Comparison of ENCODE assay signal across 8 cellular contexts in the genomic region with DNA sequence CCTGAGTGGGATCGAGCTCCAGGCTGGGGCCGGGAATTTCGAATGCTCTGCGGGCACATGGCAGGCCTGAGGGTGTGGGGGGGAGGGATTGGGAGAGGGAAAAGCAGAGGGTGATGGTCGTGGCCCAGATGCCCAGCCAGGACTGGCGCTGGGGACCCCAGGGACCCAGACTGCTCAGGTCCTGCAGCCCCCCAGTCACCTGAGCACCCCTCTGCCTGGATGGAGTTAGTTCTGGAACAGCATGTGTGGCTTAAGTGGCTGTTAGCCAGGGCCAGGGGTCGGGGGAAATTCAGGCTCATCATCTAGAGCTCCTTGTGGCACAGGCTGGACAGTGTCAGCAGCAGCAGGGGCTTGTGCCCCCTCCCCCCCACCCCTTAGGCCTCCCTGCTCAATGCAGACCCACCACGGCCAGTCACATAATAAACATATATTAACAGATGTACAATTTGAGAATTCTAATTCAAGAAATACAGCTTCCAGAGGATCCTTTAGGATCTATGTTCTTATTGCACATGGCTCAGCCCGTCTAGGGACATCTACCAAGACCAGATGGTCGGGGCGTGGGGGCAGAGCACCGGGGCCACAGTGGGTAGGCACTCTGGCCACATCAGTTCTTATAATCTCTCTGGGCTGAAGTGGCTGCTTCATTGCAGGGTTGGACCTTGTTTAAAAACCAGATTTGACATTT. TPM values are rescaled to one million over a fixed set of nuclear protein-coding genes. Genes with fewer than 3 reads are reported as not detected.
A peak's percentile ranks its signal among the peaks of the same experiment; 100 is the strongest.
DNase-seq lines count a peak whose midpoint lies in the region; ATAC-seq lines count a peak whose summit lies in the region.

No MANE protein-coding gene starts in this region.

- peaks cover 78% of the 10 kb centered on the region for H3K4me1 Mint-ChIP-seq in T-helper 1 cell treated with Interleukin-12 subunit alpha and Interleukin-12 subunit beta and Interleukin-4 antibody, amounts not matched to agents 30 μg/mL and 1 μg/mL, for 36 hours (ENCODE audit: low read depth)
- H3K4me1 Mint-ChIP-seq in activated T-helper 1 cell treated with anti-CD3 and anti-CD28 coated beads, Interleukin-12 subunit alpha, Interleukin-12 subunit beta, Interleukin-2, Interleukin-4 antibody, amounts not matched to agents 30 ng/mL and 10 ng/mL and 1 ng/mL, durations not matched to agents 14 hours and 24 hours and 36 hours (ENCODE audit: low read depth): peaks cover 91% of the 10 kb centered on the region

- H3K4me1 ChIP-seq in subcutaneous abdominal adipose tissue (ENCODE audit: control insufficient read depth in 5 of 5, insufficient read depth in 5 of 5, low read length in 5 of 5): peaks cover 23 to 92% (median 87%) of the 10 kb centered on the region in 5 donors

- DNase-seq in T-helper 1 cell (no peak), left colon (no peak), EL (no peak), NCI-H226 (no peak), SIG-M5 treated with dmso at 0.1 percent for 504 hours (lab: John Stamatoyannopoulos, UW; ENCODE audit: unreplicated experiment) (no peak)
- no peak for DNase-seq in activated T-helper 1 cell treated with anti-CD3 and anti-CD28 coated beads, Interleukin-12 subunit alpha, Interleukin-12 subunit beta, Interleukin-2, Interleukin-4 antibody, amounts not matched to agents 30 ng/mL and 10 ng/mL and 1 ng/mL, durations not matched to agents 14 hours and 24 hours and 36 hours (ENCODE audit: low spot score)

- peak; percentile 0 for ATAC-seq in left colon

- peaks cover 0 to 23% (median 17%) of the 10 kb centered on the region in 5 donors for H3K36me3 ChIP-seq in subcutaneous abdominal adipose tissue (ENCODE audit: control insufficient read depth in 5 of 5, insufficient read depth in 5 of 5, low read length in 5 of 5)

- no peaks in the 10 kb centered on the region for H3K9me3 Mint-ChIP-seq in T-helper 1 cell treated with Interleukin-12 subunit alpha and Interleukin-12 subunit beta and Interleukin-4 antibody, amounts not matched to agents 30 μg/mL and 1 μg/mL, for 36 hours
- no peaks in the 10 kb centered on the region for H3K9me3 Mint-ChIP-seq in activated T-helper 1 cell treated with anti-CD3 and anti-CD28 coated beads, Interleukin-12 subunit alpha, Interleukin-12 subunit beta, Interleukin-2, Interleukin-4 antibody, amounts not matched to agents 30 ng/mL and 10 ng/mL and 1 ng/mL, durations not matched to agents 14 hours and 24 hours and 36 hours

- H3K4me3 Mint-ChIP-seq in T-helper 1 cell treated with Interleukin-12 subunit alpha and Interleukin-12 subunit beta and Interleukin-4 antibody, amounts not matched to agents 30 μg/mL and 1 μg/mL, for 36 hours: peak overlapping the region; percentile 34
- no peak overlapping the region for H3K4me3 Mint-ChIP-seq in activated T-helper 1 cell treated with anti-CD3 and anti-CD28 coated beads, Interleukin-12 subunit alpha, Interleukin-12 subunit beta, Interleukin-2, Interleukin-4 antibody, amounts not matched to agents 30 ng/mL and 10 ng/mL and 1 ng/mL, durations not matched to agents 14 hours and 24 hours and 36 hours

- peak overlapping the region; percentile 77 for H3K27ac ChIP-seq in subcutaneous abdominal adipose tissue (ENCODE audit: low read depth, low read length)

- intact Hi-C loops in activated T-helper 1 cell treated with anti-CD3 and anti-CD28 coated beads, Interleukin-12 subunit alpha, Interleukin-12 subunit beta, Interleukin-2, Interleukin-4 antibody, amounts not matched to agents 30 ng/mL and 10 ng/mL and 1 ng/mL, durations not matched to agents 14 hours and 24 hours and 36 hours (cut with micrococcal nuclease): no loop called here
- intact Hi-C loops in left colon (cut with DNase I, micrococcal nuclease): loop anchor here in 1 of 2 donors (10.0 kb wide), 3 partner anchors 58 to 288 kb away; a partner anchor contains a TSS

- no peaks in the 10 kb centered on the region for H3K27me3 Mint-ChIP-seq in T-helper 1 cell treated with Interleukin-12 subunit alpha and Interleukin-12 subunit beta and Interleukin-4 antibody, amounts not matched to agents 30 μg/mL and 1 μg/mL, for 36 hours (ENCODE audit: low read depth)
- H3K27me3 Mint-ChIP-seq in activated T-helper 1 cell treated with anti-CD3 and anti-CD28 coated beads, Interleukin-12 subunit alpha, Interleukin-12 subunit beta, Interleukin-2, Interleukin-4 antibody, amounts not matched to agents 30 ng/mL and 10 ng/mL and 1 ng/mL, durations not matched to agents 14 hours and 24 hours and 36 hours (ENCODE audit: insufficient read depth): no peaks in the 10 kb centered on the region

- H3K27ac Mint-ChIP-seq in T-helper 1 cell treated with Interleukin-12 subunit alpha and Interleukin-12 subunit beta and Interleukin-4 antibody, amounts not matched to agents 30 μg/mL and 1 μg/mL, for 36 hours: peak overlapping the region; percentile 99
- peak overlapping the region; percentile 90 for H3K27ac Mint-ChIP-seq in activated T-helper 1 cell treated with anti-CD3 and anti-CD28 coated beads, Interleukin-12 subunit alpha, Interleukin-12 subunit beta, Interleukin-2, Interleukin-4 antibody, amounts not matched to agents 30 ng/mL and 10 ng/mL and 1 ng/mL, durations not matched to agents 14 hours and 24 hours and 36 hours

- no peak overlapping the region for H3K4me3 ChIP-seq in subcutaneous abdominal adipose tissue (ENCODE audit: low read depth in 1 of 5, low read length in 5 of 5)

- H3K9me3 ChIP-seq in subcutaneous abdominal adipose tissue (ENCODE audit: control insufficient read depth in 5 of 5, low read length in 5 of 5): no peaks in the 10 kb centered on the region

- no peaks in the 10 kb centered on the region for H3K27me3 ChIP-seq in subcutaneous abdominal adipose tissue (ENCODE audit: control insufficient read depth in 5 of 5, insufficient read depth in 4 of 5, low read length in 5 of 5)

- H3K9ac ChIP-seq in subcutaneous abdominal adipose tissue (ENCODE audit: low read length in 5 of 5): peak overlapping the region in 1 of 5 donors; percentile 21

- peaks cover 27% of the 10 kb centered on the region for H3K36me3 Mint-ChIP-seq in T-helper 1 cell treated with Interleukin-12 subunit alpha and Interleukin-12 subunit beta and Interleukin-4 antibody, amounts not matched to agents 30 μg/mL and 1 μg/mL, for 36 hours (ENCODE audit: low read depth)
- H3K36me3 Mint-ChIP-seq in activated T-helper 1 cell treated with anti-CD3 and anti-CD28 coated beads, Interleukin-12 subunit alpha, Interleukin-12 subunit beta, Interleukin-2, Interleukin-4 antibody, amounts not matched to agents 30 ng/mL and 10 ng/mL and 1 ng/mL, durations not matched to agents 14 hours and 24 hours and 36 hours (ENCODE audit: low read depth): peaks cover 17% of the 10 kb centered on the region

RNA-seq across cellular contexts. Expression of a gene that starts 22.2 kb away (rescaled TPM):
- 32.4 and 38.0 TPM in 2 replicates for total RNA-seq in activated T-helper 1 cell treated with anti-CD3 and anti-CD28 coated beads, Interleukin-12 subunit alpha, Interleukin-12 subunit beta, Interleukin-2, Interleukin-4 antibody, amounts not matched to agents 30 ng/mL and 10 ng/mL and 1 ng/mL, durations not matched to agents 14 hours and 24 hours and 36 hours
- total RNA-seq in left colon: 10 to 100 TPM; 36.9 to 38.5 TPM

RNA-seq across cellular contexts. Expression of a gene that starts 58.8 kb away (rescaled TPM):
- total RNA-seq in activated T-helper 1 cell treated with anti-CD3 and anti-CD28 coated beads, Interleukin-12 subunit alpha, Interleukin-12 subunit beta, Interleukin-2, Interleukin-4 antibody, amounts not matched to agents 30 ng/mL and 10 ng/mL and 1 ng/mL, durations not matched to agents 14 hours and 24 hours and 36 hours: 178 and 183 TPM in 2 replicates
- 100 to 1,000 TPM in 1 of 2 donors, 10 to 100 TPM in 1; 60.1 to 210 TPM for total RNA-seq in left colon
